ENCODE assay signal across 19 cellular contexts in genomic region chr11:33919645-33920044, GRCh38.
"Had no signal": no experiment of that assay in that cellular context is flagged by ENCODE, and none has a peak within 500 bp of the region (broad histone marks: within the 10 kb centered on the region; RNA-seq: fewer than 3 reads in every experiment).

No MANE protein-coding gene starts in this region.

- H3K4me1 Mint-ChIP-seq: activated CD4-positive, alpha-beta T cell treated with anti-CD3 and anti-CD28 coated beads, Interleukin-2, amount 10 ng/mL, durations not matched to agents 24 days and 14 days; activated naive CD4-positive, alpha-beta T cell treated with anti-CD3 and anti-CD28 coated beads, Interleukin-2, amount 10 ng/mL, durations not matched to agents 7 days and 5 days; neural crest cell had no signal

- FAIRE-seq: endothelial cell of umbilical vein, kidney, pancreas had no signal

- H3K4me3 Mint-ChIP-seq: activated B cell treated with CpG ODN at 0.5 μM for 24 hours; activated CD4-positive, alpha-beta T cell treated with anti-CD3 and anti-CD28 coated beads, Interleukin-2, amount 10 ng/mL, durations not matched to agents 24 days and 14 days; activated naive CD4-positive, alpha-beta T cell treated with anti-CD3 and anti-CD28 coated beads, Interleukin-2, amount 10 ng/mL, durations not matched to agents 7 days and 5 days; neural crest cell; stimulated activated naive CD8-positive, alpha-beta T cell treated with anti-CD3 and anti-CD28 coated beads, Interleukin-15, amount 100 ng/mL, for 72 hours had no signal

- H3K27ac Mint-ChIP-seq: activated B cell treated with CpG ODN at 0.5 μM for 24 hours; activated CD4-positive, alpha-beta T cell treated with anti-CD3 and anti-CD28 coated beads, Interleukin-2, amount 10 ng/mL, durations not matched to agents 24 days and 14 days; activated naive CD4-positive, alpha-beta T cell treated with anti-CD3 and anti-CD28 coated beads, Interleukin-2, amount 10 ng/mL, durations not matched to agents 7 days and 5 days; activated T-helper 2 cell treated with anti-CD3 and anti-CD28 coated beads, Interferon-gamma antibody, Interleukin-2, Interleukin-4, amounts not matched to agents 10 μg/mL and 5 μg/mL and 100 μg/mL, durations not matched to agents 14 hours and 24 hours and 36 hours; stimulated activated naive CD8-positive, alpha-beta T cell treated with anti-CD3 and anti-CD28 coated beads, Interleukin-15, amount 100 ng/mL, for 72 hours had no signal

- H3K9me3 Mint-ChIP-seq: activated naive CD4-positive, alpha-beta T cell treated with anti-CD3 and anti-CD28 coated beads, Interleukin-2, amount 10 ng/mL, durations not matched to agents 7 days and 5 days; activated T-helper 2 cell treated with anti-CD3 and anti-CD28 coated beads, Interferon-gamma antibody, Interleukin-2, Interleukin-4, amounts not matched to agents 10 μg/mL and 5 μg/mL and 100 μg/mL, durations not matched to agents 14 hours and 24 hours and 36 hours; neural crest cell; stimulated activated naive CD8-positive, alpha-beta T cell treated with anti-CD3 and anti-CD28 coated beads, Interleukin-15, amount 100 ng/mL, for 72 hours had no signal

- ATAC-seq: foreskin keratinocyte; heart right ventricle; left ventricle myocardium superior; pancreas; stimulated activated naive CD8-positive, alpha-beta T cell treated with anti-CD3 and anti-CD28 coated beads, Interleukin-15, amount 100 ng/mL, for 72 hours had no signal

- H3K36me3 Mint-ChIP-seq: activated naive CD4-positive, alpha-beta T cell treated with anti-CD3 and anti-CD28 coated beads, Interleukin-2, amount 10 ng/mL, durations not matched to agents 7 days and 5 days had no signal

- DNase-seq: activated B cell treated with CpG ODN at 0.5 μM for 24 hours; activated CD4-positive, alpha-beta T cell treated with anti-CD3 and anti-CD28 coated beads, Interleukin-2, amount 10 ng/mL, durations not matched to agents 24 days and 14 days; activated naive CD4-positive, alpha-beta T cell treated with anti-CD3 and anti-CD28 coated beads, Interleukin-2, amount 10 ng/mL, durations not matched to agents 7 days and 5 days; caudate nucleus; effector CD4-positive, alpha-beta T cell; foreskin keratinocyte; heart right ventricle; kidney; left ventricle myocardium superior; mesendoderm; pancreas; stimulated activated CD4-positive, alpha-beta T cell treated with anti-CD3 and anti-CD28 coated beads, Interleukin-4, amount 100 ng/mL, for 1 hour; stimulated activated CD8-positive, alpha-beta memory T cell treated with anti-CD3 and anti-CD28 coated beads, Interleukin-4, amount 100 ng/mL, for 48 hours; stimulated activated naive CD8-positive, alpha-beta T cell treated with anti-CD3 and anti-CD28 coated beads, Interleukin-15, amount 100 ng/mL, for 72 hours; T-helper 9 cell; testis had no signal
